ENCODE assay signal across 7 cellular contexts in the genomic region with DNA sequence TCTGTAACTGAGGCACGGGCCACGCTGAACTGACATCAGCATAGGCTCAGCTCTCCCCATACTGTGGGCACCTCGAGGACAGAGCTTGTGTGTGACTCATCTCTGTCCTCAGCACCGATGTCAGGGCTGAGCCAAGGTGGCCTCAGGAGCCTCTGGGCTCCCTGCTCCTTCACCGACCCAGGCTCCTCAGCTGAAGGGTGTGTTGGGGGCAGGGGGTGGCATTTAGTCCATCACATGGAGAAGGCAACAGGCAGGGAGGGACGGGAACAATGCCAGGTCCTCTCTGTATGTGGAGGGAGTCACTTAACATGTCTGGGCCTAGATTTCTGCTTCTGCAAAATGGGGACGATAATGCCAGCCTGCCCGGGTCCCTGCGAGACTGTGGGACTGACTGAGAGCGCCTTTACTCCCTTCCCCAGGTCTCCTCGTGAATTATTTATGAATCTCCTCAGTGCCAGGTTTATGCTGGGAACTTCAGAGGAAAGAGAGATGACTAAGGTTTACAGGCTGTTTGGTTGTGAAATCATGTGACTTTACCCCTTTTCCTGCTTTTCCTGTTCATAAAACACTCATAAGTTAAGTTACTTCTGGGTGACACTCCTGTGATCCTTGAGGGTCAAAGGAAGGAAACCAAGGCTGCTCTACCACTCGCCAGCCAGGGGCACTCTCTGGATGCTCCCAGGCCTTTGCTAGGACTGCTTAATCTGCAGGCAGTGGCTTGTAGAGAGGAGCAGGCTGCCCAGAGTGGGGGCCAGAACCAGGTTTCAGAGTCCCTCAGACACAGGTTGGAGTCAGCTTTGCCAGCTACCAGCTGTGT. TPM values are rescaled to one million over a fixed set of nuclear protein-coding genes. Genes with fewer than 3 reads are reported as not detected.
A peak's percentile ranks its signal among the peaks of the same experiment; 100 is the strongest.
DNase-seq lines count a peak whose midpoint lies in the region; ATAC-seq, FAIRE-seq and TF ChIP-seq lines count a peak whose summit lies in the region.

No MANE protein-coding gene starts in this region.

- H3K9me3 ChIP-seq in SK-N-SH, result no peaks in the 10 kb centered on the region

- no peaks in the 10 kb centered on the region for H3K36me3 ChIP-seq in SK-N-SH (replicated peaks in 1 of 2; ENCODE audit: control insufficient read depth in 1 of 2, insufficient read depth in 2 of 2, low read length in 1 of 2)

- DNase-seq in HCEC 1CT (peak; percentile 87), SK-N-SH (no peak), glomerular endothelial cell (ENCODE audit: extremely low read depth, low read depth, low spot score) (peak; percentile 81), stromal cell of bone marrow (ENCODE audit: low read depth) (peak; percentile 68), D721Med (ENCODE audit: insufficient read length, low spot score) (no peak), Right ventricle myocardium superior (no peak)

- peaks cover 5% of the 10 kb centered on the region for H3F3A ChIP-seq in SK-N-SH (replicated peaks; ENCODE audit: insufficient read depth)

- 75% methylated on average over 9 of the region's 12 CpGs for WGBS in SK-N-SH (ENCODE audit: low lambda C conversion rate)

- POLR2A ChIA-PET in SK-N-SH (lab: Yijun Ruan, JAX), result no interaction called here

- H3K27ac ChIP-seq in SK-N-SH (ENCODE audit: low read depth in 2 of 2, low read length in 1 of 2), result peak overlapping the region in 1 of 2 experiments; percentile 69; a peak in 2 of 4 replicates

- TF ChIP-seq EP300 in SK-N-SH (IDR thresholded peaks at IDR 0.05; ENCODE audit: borderline replicate concordance in 1 of 2, low read depth in 1 of 2, low read length in 1 of 2), result no peak

- CTCF ChIA-PET in SK-N-SH (lab: Yijun Ruan, JAX), result interaction anchor here (1.5 to 2.9 kb wide), 3 partner anchors 17 to 19 kb away, joined by 4 to 11 read pairs (median 9); no protein-coding TSS in a partner anchor

- peak overlapping the region; percentile 7; the same call in 1 of the 2 replicates for H3K9ac ChIP-seq in SK-N-SH

- peak overlapping the region; percentile 90 for H2AFZ ChIP-seq in SK-N-SH (ENCODE audit: low read depth)

- intact Hi-C loops in Right ventricle myocardium superior (cut with DNase I), result no loop called here

- H3K79me2 ChIP-seq in SK-N-SH (ENCODE audit: insufficient read depth), result no peaks in the 10 kb centered on the region

- H3K27me3 ChIP-seq in SK-N-SH (ENCODE audit: insufficient read depth), result no peaks in the 10 kb centered on the region

- no peak for ATAC-seq in Right ventricle myocardium superior (ENCODE audit: poor library complexity)
- ATAC-seq in HG02852 (IDR thresholded peaks at IDR 0.05; ENCODE audit: unreplicated experiment), result no peak

- FAIRE-seq in D721Med (lab: Jason Lieb, UNC), result no peak

- TF ChIP-seq CTCF in SK-N-SH (IDR thresholded peaks at IDR 0.05), result no peak
- TF ChIP-seq CTCF in D721Med (IDR thresholded peaks at IDR 0.05; ENCODE audit: insufficient read depth, missing control alignments), result no peak

- peaks cover 0 to 10% of the 10 kb centered on the region in 2 experiments; a peak in 3 of 4 replicates for H3K4me1 ChIP-seq in SK-N-SH (ENCODE audit: control insufficient read depth in 1 of 2, insufficient read depth in 2 of 2, low read depth in 1 of 2, low read length in 1 of 2)

- H3K9me2 ChIP-seq in SK-N-SH, result no peaks in the 10 kb centered on the region

- no peak overlapping the region for H3K4me3 ChIP-seq in SK-N-SH (ENCODE audit: low read depth in 2 of 2, low read length in 1 of 2)

- no peak for TF ChIP-seq RAD21 in SK-N-SH (IDR thresholded peaks at IDR 0.05; ENCODE audit: low read length)

- no peaks in the 10 kb centered on the region for H4K20me1 ChIP-seq in SK-N-SH (ENCODE audit: insufficient read depth)

- 0 out of 2 replicates have a peak overlapping the region, but pooled peaks have one; percentile 8 for H3K4me2 ChIP-seq in SK-N-SH

TF ChIP-seq in SK-N-SH, 30 proteins besides CTCF, POLR2A, EP300 and RAD21:
- TF ChIP-seq, protein P1, sequence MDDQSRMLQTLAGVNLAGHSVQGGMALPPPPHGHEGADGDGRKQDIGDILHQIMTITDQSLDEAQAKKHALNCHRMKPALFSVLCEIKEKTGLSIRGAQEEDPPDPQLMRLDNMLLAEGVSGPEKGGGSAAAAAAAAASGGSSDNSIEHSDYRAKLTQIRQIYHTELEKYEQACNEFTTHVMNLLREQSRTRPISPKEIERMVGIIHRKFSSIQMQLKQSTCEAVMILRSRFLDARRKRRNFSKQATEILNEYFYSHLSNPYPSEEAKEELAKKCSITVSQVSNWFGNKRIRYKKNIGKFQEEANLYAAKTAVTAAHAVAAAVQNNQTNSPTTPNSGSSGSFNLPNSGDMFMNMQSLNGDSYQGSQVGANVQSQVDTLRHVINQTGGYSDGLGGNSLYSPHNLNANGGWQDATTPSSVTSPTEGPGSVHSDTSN (IDR thresholded peaks at IDR 0.05), result no peak
- TF ChIP-seq, protein P2, sequence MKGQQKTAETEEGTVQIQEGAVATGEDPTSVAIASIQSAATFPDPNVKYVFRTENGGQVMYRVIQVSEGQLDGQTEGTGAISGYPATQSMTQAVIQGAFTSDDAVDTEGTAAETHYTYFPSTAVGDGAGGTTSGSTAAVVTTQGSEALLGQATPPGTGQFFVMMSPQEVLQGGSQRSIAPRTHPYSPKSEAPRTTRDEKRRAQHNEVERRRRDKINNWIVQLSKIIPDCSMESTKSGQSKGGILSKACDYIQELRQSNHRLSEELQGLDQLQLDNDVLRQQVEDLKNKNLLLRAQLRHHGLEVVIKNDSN (IDR thresholded peaks at IDR 0.05; ENCODE audit: borderline replicate concordance, low read depth), result peak; percentile 63; the same call in 1 of the 2 replicates
TF ChIP-seq in SK-N-SH: peak in this region for 1.

RNA-seq across cellular contexts. Expression of a gene that starts 16.2 kb away (rescaled TPM):
- 0.97 and 1.3 TPM in 2 replicates for polyA plus RNA-seq in SK-N-SH (2012; rRNA removed)
- 0.70 and 1.0 TPM in 2 replicates for polyA plus RNA-seq in SK-N-SH (2012; cell fraction: cytosol; rRNA removed)
- polyA plus RNA-seq in SK-N-SH (2012; cell fraction: nucleus; rRNA removed), result 1.1 and 1.4 TPM in 2 replicates
- total RNA-seq in glomerular endothelial cell (2.6 and 7.2 TPM in 2 replicates), Right ventricle myocardium superior (19.4 TPM)

Comparison
In these comparisons a context has a peak if more than half of its experiments do, and no peak if none do; other contexts are left out.
1. DNase-seq: peak in HCEC 1CT (single experiment), glomerular endothelial cell (single experiment) and stromal cell of bone marrow (single experiment); none in SK-N-SH (single experiment), D721Med (single experiment) and Right ventricle myocardium superior (single experiment).